In genomic region chr19:19115954-19116353, GRCh38 we compare ENCODE assay signal across 8 cellular contexts. TPM values are rescaled to one million over a fixed set of nuclear protein-coding genes. Genes with fewer than 3 reads are reported as not detected.
DNase-seq lines count a peak whose midpoint lies in the region; ATAC-seq, FAIRE-seq and TF ChIP-seq lines count a peak whose summit lies in the region.

No MANE protein-coding gene starts in this region.

- H2AFZ ChIP-seq in endothelial cell of umbilical vein (ENCODE audit: low read depth, low read length) = no peak overlapping the region

- H3K36me3 ChIP-seq in endothelial cell of umbilical vein (ENCODE audit: control insufficient read depth in 2 of 2, extremely low read depth in 1 of 2, insufficient read depth in 2 of 2, low read length in 2 of 2) (no peaks in the 10 kb centered on the region), vagina (peaks cover 0 to 8% of the 10 kb centered on the region in 2 donors)

- DNase-seq in CD1c-positive myeloid dendritic cell (ENCODE audit: extremely low spot score) = peak; percentile 37
- DNase-seq in HEK293T (ENCODE audit: extremely low spot score) = peak; percentile 65
- no peak for DNase-seq in endothelial cell of umbilical vein (ENCODE audit: low read depth, low spot score)
- peak; percentile 67 for DNase-seq in stimulated activated CD4-positive, alpha-beta T cell treated with anti-CD3 and anti-CD28 coated beads, Interleukin-15, amount 100 ng/mL, for 24 hours
- no peak for DNase-seq in kidney glomerular epithelial cell (lab: John Stamatoyannopoulos, UW)
- DNase-seq in vagina (ENCODE audit: extremely low spot score in 2 of 2) = no peak

- peak; percentile 48 for FAIRE-seq in endothelial cell of umbilical vein (lab: Jason Lieb, UNC)

- intact Hi-C loops in endothelial cell of umbilical vein (cut with micrococcal nuclease) (loop anchor here (1.0 kb wide), 1 partner anchor 23 kb away; no protein-coding TSS in a partner anchor), vagina (cut with DNase I) (no loop called here)

- peak; percentile 52 to 76 for TF ChIP-seq CTCF in endothelial cell of umbilical vein (IDR thresholded peaks at IDR 0.05; ENCODE audit: extremely low read depth in 1 of 2, insufficient read depth in 1 of 2, low read depth in 1 of 2, low read length in 2 of 2)
- TF ChIP-seq CTCF in vagina (IDR thresholded peaks at IDR 0.05) = peak in 1 of 3 experiments; percentile 8

- no peak for TF ChIP-seq POLR2A in endothelial cell of umbilical vein (IDR thresholded peaks at IDR 0.05; ENCODE audit: low read depth, low read length)
- no peak for TF ChIP-seq POLR2A in vagina (IDR thresholded peaks at IDR 0.05)

- no peaks in the 10 kb centered on the region for H4K20me1 ChIP-seq in endothelial cell of umbilical vein (replicated peaks; ENCODE audit: control insufficient read depth, extremely low read depth, insufficient read depth, low read length)

- CTCF ChIA-PET in HEK293T (lab: Yijun Ruan, JAX) (interaction anchor here (0.6 to 1.0 kb wide), 5 partner anchors 12 to 1931 kb away, joined by 3 read pairs; no protein-coding TSS in a partner anchor), endothelial cell of umbilical vein (lab: Charles Lee) (interaction anchor here (0.6 to 2.1 kb wide), 14 partner anchors 9 to 120 kb away, joined by 3 to 11 read pairs (median 4); partner anchors contain the start of gene SLC25A42)

- H3K4me3 ChIP-seq in endothelial cell of umbilical vein (replicated peaks in 1 of 3; ENCODE audit: insufficient read depth in 1 of 3, low read depth in 1 of 3, low read length in 3 of 3) (no peak overlapping the region), vagina (no peak overlapping the region)

- H3K9me3 ChIP-seq in endothelial cell of umbilical vein (replicated peaks; ENCODE audit: control insufficient read depth, insufficient read depth, low read length) (no peaks in the 10 kb centered on the region), vagina (no peaks in the 10 kb centered on the region)

- dilution Hi-C loops in endothelial cell of umbilical vein (cut with MboI; ENCODE audit: extremely low pct_ligation_motif_present, low sequenced_read_pairs) = no loop called here

- POLR2A ChIA-PET in HEK293T (lab: Yijun Ruan, JAX) (interaction anchor here (1.4 kb wide), 1 partner anchor 11 kb away, joined by 5 read pairs; no protein-coding TSS in a partner anchor), endothelial cell of umbilical vein (lab: Charles Lee) (no interaction called here)

- H3K27me3 ChIP-seq in endothelial cell of umbilical vein (ENCODE audit: control insufficient read depth in 2 of 2, insufficient read depth in 2 of 2, low read length in 2 of 2) (no peaks in the 10 kb centered on the region), vagina (no peaks in the 10 kb centered on the region)

- H3K9ac ChIP-seq in endothelial cell of umbilical vein (replicated peaks; ENCODE audit: extremely low read depth, insufficient read depth, low read length) = no peak overlapping the region

- H3K79me2 ChIP-seq in endothelial cell of umbilical vein (ENCODE audit: control insufficient read depth, insufficient read depth, low read length) = no peaks in the 10 kb centered on the region

- H3K4me1 ChIP-seq in endothelial cell of umbilical vein (ENCODE audit: control insufficient read depth, extremely low read depth, insufficient read depth, low read length) = no peaks in the 10 kb centered on the region
- peaks cover 15% of the 10 kb centered on the region for H3K4me1 ChIP-seq in vagina

- no peak overlapping the region for H3K4me2 ChIP-seq in endothelial cell of umbilical vein (ENCODE audit: insufficient read depth, low read length)

- H3K27ac ChIP-seq in endothelial cell of umbilical vein (ENCODE audit: insufficient read depth, low read depth, low read length) (no peak overlapping the region), vagina (no peak overlapping the region)

- BruUV-seq in endothelial cell of umbilical vein (replicated peaks; lab: Mats Ljungman, UMichigan) = no TSS peak

- no peaks in the 10 kb centered on the region for H3K9me1 ChIP-seq in endothelial cell of umbilical vein (replicated peaks; ENCODE audit: control insufficient read depth, extremely low read depth, insufficient read depth, low read length)

- ATAC-seq in activated CD4-positive, CD25-positive, alpha-beta regulatory T cell treated with anti-CD3 and anti-CD28 coated beads, Interleukin-2, amount 50 U/mL, for 24 hours = peak; percentile 41 to 58
- ATAC-seq in HG03025 (IDR thresholded peaks at IDR 0.05; ENCODE audit: low FRiP score, unreplicated experiment) = no peak

TF ChIP-seq in HEK293T, 16 proteins besides CTCF, POLR2A, EP300 and RAD21:
- TF ChIP-seq FOXA1 (IDR thresholded peaks at IDR 0.05) (no peak), TARDBP (IDR thresholded peaks at IDR 0.05) (no peak), HDGF (IDR thresholded peaks at IDR 0.05; ENCODE audit: borderline replicate concordance) (no peak), BHLHE40 (IDR thresholded peaks at IDR 0.05; ENCODE audit: borderline replicate concordance) (no peak), ARNT (IDR thresholded peaks at IDR 0.05) (no peak), FOXM1 (IDR thresholded peaks at IDR 0.05; ENCODE audit: borderline replicate concordance) (0 out of 2 replicates have a peak, but pooled peaks have one; percentile 30), ZNF384 (IDR thresholded peaks at IDR 0.05) (no peak)

TF ChIP-seq in endothelial cell of umbilical vein, 7 proteins besides CTCF, POLR2A, EP300 and RAD21:
- TF ChIP-seq JUN (IDR thresholded peaks at IDR 0.05; ENCODE audit: borderline replicate concordance, insufficient read depth, insufficient read length, low read depth) = no peak
- no peak for TF ChIP-seq GATA2 (IDR thresholded peaks at IDR 0.05; ENCODE audit: insufficient read depth, insufficient read length, low read depth, low read length)
- no peak for TF ChIP-seq MYC (IDR thresholded peaks at IDR 0.05; ENCODE audit: low read depth, low read length)
- TF ChIP-seq POLR2AphosphoS5 (IDR thresholded peaks at IDR 0.05; ENCODE audit: insufficient read depth, low read depth, low read length) = no peak
- TF ChIP-seq EZH2 (IDR thresholded peaks at IDR 0.05; ENCODE audit: borderline replicate concordance, low read depth, low read length, severe bottlenecking) = no peak
- no peak for TF ChIP-seq FOS (IDR thresholded peaks at IDR 0.05; ENCODE audit: borderline replicate concordance, insufficient read depth, low read length)
- TF ChIP-seq MAX (IDR thresholded peaks at IDR 0.05; ENCODE audit: insufficient read depth, insufficient read length) = no peak

RNA-seq across cellular contexts. Expression of gene TMEM161A, which starts 22.3 kb away (rescaled TPM):
- total RNA-seq in endothelial cell of umbilical vein = 23.3 and 24.1 TPM in 2 replicates
- polyA plus RNA-seq in endothelial cell of umbilical vein = 54.9 and 72.6 TPM in 2 replicates
- 19.5 and 26.6 TPM in 2 replicates for polyA plus RNA-seq in endothelial cell of umbilical vein (2011; cell fraction: cytosol; rRNA removed)
- polyA plus RNA-seq in endothelial cell of umbilical vein (2011; cell fraction: nucleus; rRNA removed) = 54.4 and 60.6 TPM in 2 replicates
- 18.3 and 27.7 TPM in 2 replicates for polyA plus RNA-seq in endothelial cell of umbilical vein (2012)
- polyA minus RNA-seq in endothelial cell of umbilical vein = 26.5 and 33.3 TPM in 2 replicates
- 36.0 TPM for polyA minus RNA-seq in endothelial cell of umbilical vein (2011; cell fraction: cytosol; rRNA and poly(A)+ RNA removed)
- 15.0 and 20.1 TPM in 2 replicates for polyA minus RNA-seq in endothelial cell of umbilical vein (2011; cell fraction: nucleus; rRNA and poly(A)+ RNA removed)
- total RNA-seq in vagina = 31.7 TPM

RNA-seq across cellular contexts. Expression of gene SLC25A42, which starts 52.2 kb away (rescaled TPM):
- 6.2 and 8.2 TPM in 2 replicates for total RNA-seq in endothelial cell of umbilical vein
- 6.3 and 7.2 TPM in 2 replicates for polyA plus RNA-seq in endothelial cell of umbilical vein
- polyA plus RNA-seq in endothelial cell of umbilical vein (2011; cell fraction: cytosol; rRNA removed) = 3.8 and 6.0 TPM in 2 replicates
- polyA plus RNA-seq in endothelial cell of umbilical vein (2011; cell fraction: nucleus; rRNA removed) = 10.0 and 11.2 TPM in 2 replicates
- polyA plus RNA-seq in endothelial cell of umbilical vein (2012) = 6.1 and 6.5 TPM in 2 replicates
- polyA minus RNA-seq in endothelial cell of umbilical vein = 4.0 and 7.4 TPM in 2 replicates
- 6.3 TPM for polyA minus RNA-seq in endothelial cell of umbilical vein (2011; cell fraction: cytosol; rRNA and poly(A)+ RNA removed)
- 3.7 and 7.3 TPM in 2 replicates for polyA minus RNA-seq in endothelial cell of umbilical vein (2011; cell fraction: nucleus; rRNA and poly(A)+ RNA removed)
- total RNA-seq in vagina = 6.6 TPM

RNA-seq across cellular contexts. Expression of gene MEF2B, which starts 54.1 kb away (rescaled TPM):
- 1.2 and 1.3 TPM in 2 replicates for total RNA-seq in endothelial cell of umbilical vein
- 0.52 and 0.65 TPM in 2 replicates for polyA plus RNA-seq in endothelial cell of umbilical vein
- polyA plus RNA-seq in endothelial cell of umbilical vein (2011; cell fraction: cytosol; rRNA removed) = 0.21 and 0.49 TPM in 2 replicates
- polyA plus RNA-seq in endothelial cell of umbilical vein (2011; cell fraction: nucleus; rRNA removed) = 1.4 and 1.7 TPM in 2 replicates
- 0.48 and 0.86 TPM in 2 replicates for polyA plus RNA-seq in endothelial cell of umbilical vein (2012)
- not detected in 2 replicates for polyA minus RNA-seq in endothelial cell of umbilical vein
- polyA minus RNA-seq in endothelial cell of umbilical vein (2011; cell fraction: cytosol; rRNA and poly(A)+ RNA removed) = not detected
- 1.8 TPM in 1 of 2 replicates, not detected in the other for polyA minus RNA-seq in endothelial cell of umbilical vein (2011; cell fraction: nucleus; rRNA and poly(A)+ RNA removed)
- not detected for total RNA-seq in vagina

Comparison
In these comparisons a context has a peak if more than half of its experiments do, and no peak if none do; other contexts are left out.
1. DNase-seq: peak in CD1c-positive myeloid dendritic cell (single experiment), HEK293T (single experiment) and stimulated activated CD4-positive, alpha-beta T cell treated with anti-CD3 and anti-CD28 coated beads, Interleukin-15, amount 100 ng/mL, for 24 hours (single experiment); none in endothelial cell of umbilical vein (single experiment), kidney glomerular epithelial cell (single experiment) and vagina (0 of 2).